Comparison of ENCODE assay signal across 17 cellular contexts in genomic region chr10:101749033-101749432, GRCh38. TPM values are rescaled to one million over a fixed set of nuclear protein-coding genes. Genes with fewer than 3 reads are reported as not detected.
A peak's percentile ranks its signal among the peaks of the same experiment; 100 is the strongest.
DNase-seq lines count a peak whose midpoint lies in the region; ATAC-seq, FAIRE-seq and TF ChIP-seq lines count a peak whose summit lies in the region.
"Had no signal": no experiment of that assay in that cellular context is flagged by ENCODE, and none has a peak within 500 bp of the region (broad histone marks: within the 10 kb centered on the region; RNA-seq: fewer than 3 reads in every experiment).

No MANE protein-coding gene starts in this region.

- H3K27me3 Mint-ChIP-seq in astrocyte (ENCODE audit: low read depth, unreplicated experiment) (peaks cover 16% of the 10 kb centered on the region), mesothelial cell of epicardium (ENCODE audit: low read depth) (peaks cover 21% of the 10 kb centered on the region)

- DNase-seq in A549 (ENCODE audit: low read depth in 1 of 2, low spot score in 1 of 2) (peak in 1 of 2 experiments; percentile 28), HFF-Myc (ENCODE audit: extremely low read depth, low read depth) (no peak), astrocyte (ENCODE audit: low read depth) (no peak), iPS-NIHi7 (ENCODE audit: extremely low spot score) (peak; percentile 87), T-helper 9 cell (no peak), inferior parietal cortex (ENCODE audit: extremely low spot score) (no peak), mesothelial cell of epicardium (ENCODE audit: low spot score in 2 of 2, unreplicated experiment in 2 of 2) (no peak), Right ventricle myocardium superior (no peak)
- DNase-seq: activated CD4-positive, alpha-beta T cell treated with anti-CD3 and anti-CD28 coated beads, Interleukin-2, amount 50 U/mL, for 4 hours; NCI-H1092 had no signal

- peaks cover 13% of the 10 kb centered on the region for H3K27me3 ChIP-seq in astrocyte (ENCODE audit: insufficient read depth, low read length)
- H3K27me3 ChIP-seq: adrenal gland had no signal

- H3K79me2 ChIP-seq in astrocyte (ENCODE audit: insufficient read depth, low read length), result no peaks in the 10 kb centered on the region

- H3K4me1 Mint-ChIP-seq in astrocyte (ENCODE audit: low read depth, unreplicated experiment), result peaks cover 8% of the 10 kb centered on the region
- peaks cover 8% of the 10 kb centered on the region for H3K4me1 Mint-ChIP-seq in mesothelial cell of epicardium

- TF ChIP-seq POLR2A in A549 (IDR thresholded peaks at IDR 0.05; ENCODE audit: low read length), result no peak

- H3K9me3 ChIP-seq in A549 (no peaks in the 10 kb centered on the region), astrocyte (ENCODE audit: insufficient read depth, low read depth, low read length) (no peaks in the 10 kb centered on the region)
- H3K9me3 ChIP-seq: adrenal gland, prostate gland had no signal

- H3K4me3 ChIP-seq in A549, result no peak overlapping the region
- H3K4me3 ChIP-seq in HFF-Myc (replicated peaks; ENCODE audit: low read depth, low read length), result no peak overlapping the region
- H3K4me3 ChIP-seq in astrocyte (ENCODE audit: insufficient read depth, low read depth, low read length), result no peak overlapping the region
- H3K4me3 ChIP-seq: adrenal gland, prostate gland had no signal

- no peak overlapping the region for H3K4me2 ChIP-seq in A549
- no peak overlapping the region for H3K4me2 ChIP-seq in astrocyte (ENCODE audit: low read length)

- POLR2A ChIA-PET in A549 (lab: Yijun Ruan, JAX), result no interaction called here

- 52% methylated on average over 5 of the region's 5 CpGs for WGBS in A549 (ENCODE audit: missing lambda C conversion rate)

- TF ChIP-seq CTCF in A549 (IDR thresholded peaks at IDR 0.05), result 0 out of 3 replicates have a peak, but pooled peaks have one; percentile 7
- TF ChIP-seq CTCF in HFF-Myc (IDR thresholded peaks at IDR 0.05; ENCODE audit: low read depth, low read length, missing control alignments), result peak; percentile 18
- TF ChIP-seq CTCF in astrocyte (IDR thresholded peaks at IDR 0.05; ENCODE audit: insufficient read depth, low read depth, low read length), result peak; percentile 5
- no peak for TF ChIP-seq CTCF in mesothelial cell of epicardium (IDR thresholded peaks at IDR 0.05; ENCODE audit: unreplicated experiment)

- H3K27ac ChIP-seq in A549, result no peak overlapping the region
- no peak overlapping the region for H3K27ac ChIP-seq in astrocyte (ENCODE audit: low read depth, low read length)
- H3K27ac ChIP-seq: adrenal gland, prostate gland, RWPE1 had no signal

- no peak overlapping the region for H3K27ac Mint-ChIP-seq in astrocyte (ENCODE audit: unreplicated experiment)
- no peak overlapping the region for H3K27ac Mint-ChIP-seq in mesothelial cell of epicardium

- FAIRE-seq in A549 (lab: Jason Lieb, UNC) (no peak), astrocyte (lab: Jason Lieb, UNC) (no peak)
- FAIRE-seq: D721Med had no signal

- H3K9me3 Mint-ChIP-seq in astrocyte (ENCODE audit: unreplicated experiment) (no peaks in the 10 kb centered on the region), mesothelial cell of epicardium (no peaks in the 10 kb centered on the region)

- no peak overlapping the region for H2AFZ ChIP-seq in astrocyte (ENCODE audit: low read depth, low read length)

- no peak overlapping the region for H3K4me3 Mint-ChIP-seq in astrocyte (ENCODE audit: unreplicated experiment)
- no peak overlapping the region for H3K4me3 Mint-ChIP-seq in mesothelial cell of epicardium

- no peaks in the 10 kb centered on the region for H3K36me3 Mint-ChIP-seq in astrocyte (ENCODE audit: low read depth, unreplicated experiment)
- H3K36me3 Mint-ChIP-seq in mesothelial cell of epicardium, result no peaks in the 10 kb centered on the region

- ATAC-seq in A549 (peak; percentile 24 to 79; a peak in 4 of 6 replicates), Right ventricle myocardium superior (ENCODE audit: poor library complexity) (no peak)

- TF ChIP-seq RAD21 in A549 (conservative IDR thresholded peaks at IDR 0.05 in 1 of 2, IDR thresholded peaks at IDR 0.05 in 1 of 2), result no peak

- CTCF ChIA-PET in A549 (lab: Yijun Ruan, JAX), result interaction anchor here (0.8 to 1.6 kb wide), 4 partner anchors 9 to 535 kb away, joined by 3 to 7 read pairs (median 4); no protein-coding TSS in a partner anchor

- no peak for TF ChIP-seq EP300 in A549 (IDR thresholded peaks at IDR 0.05)

- H3K4me1 ChIP-seq in A549 (no peaks in the 10 kb centered on the region), astrocyte (ENCODE audit: insufficient read depth, low read length) (no peaks in the 10 kb centered on the region)
- H3K4me1 ChIP-seq: adrenal gland, prostate gland had no signal

- H3K36me3 ChIP-seq in astrocyte (ENCODE audit: insufficient read depth, low read length), result no peaks in the 10 kb centered on the region
- H3K36me3 ChIP-seq: adrenal gland, prostate gland had no signal

- intact Hi-C loops in Right ventricle myocardium superior (cut with DNase I), result no loop called here

- H4K20me1 ChIP-seq in astrocyte (ENCODE audit: insufficient read depth, low read length), result no peaks in the 10 kb centered on the region

- no peak overlapping the region for H3K9ac ChIP-seq in astrocyte (ENCODE audit: low read length)

TF ChIP-seq in A549, 52 proteins besides CTCF, POLR2A, EP300 and RAD21:
- TF ChIP-seq GATA3 (IDR thresholded peaks at IDR 0.05; ENCODE audit: borderline replicate concordance) (no peak), MAZ (IDR thresholded peaks at IDR 0.05; ENCODE audit: borderline replicate concordance, low read depth, low read length) (no peak), SMC3 (IDR thresholded peaks at IDR 0.05) (no peak), FOSB (CRISPR knock-in tag; IDR thresholded peaks at IDR 0.05) (no peak), E2F6 (IDR thresholded peaks at IDR 0.05; ENCODE audit: borderline replicate concordance, low read depth) (no peak), KDM5A (IDR thresholded peaks at IDR 0.05) (no peak), RCOR1 (IDR thresholded peaks at IDR 0.05; ENCODE audit: low read depth, low read length) (no peak), MAFK (IDR thresholded peaks at IDR 0.05; ENCODE audit: partially characterized antibody) (no peak), MYC (IDR thresholded peaks at IDR 0.05; ENCODE audit: borderline replicate concordance, low read length) (no peak)

RNA-seq across cellular contexts. Expression of gene FGF8, which starts 26.9 kb away (rescaled TPM):
- polyA plus RNA-seq in A549 (2011; rRNA removed) (0.12 TPM in 1 of 2 replicates, not detected in the other), A549 (2017; fragmentation: RNase III; extraction: RNeasy Plus Mini Kit Qiagen cat#74134 plus additional on column Dnase treatment) (not detected in 3 replicates)
- 0.08 and 0.16 TPM in 2 replicates for polyA plus RNA-seq in A549 (2012; cell fraction: cytosol; rRNA removed)
- 0.67 and 0.77 TPM in 2 replicates for polyA plus RNA-seq in A549 (2012; cell fraction: nucleus; rRNA removed)
- polyA minus RNA-seq in A549 (2011; rRNA and poly(A)+ RNA removed), result not detected in 2 replicates
- total RNA-seq in astrocyte (0.61 TPM in 1 of 2 replicates, not detected in the other), mesothelial cell of epicardium (not detected in 3 replicates), Right ventricle myocardium superior (not detected)
- total RNA-seq: adrenal gland; mucosa of gallbladder; T-helper 2 cell treated with Interferon-gamma antibody and Interleukin-4, amounts not matched to agents 100 ng/mL and 5 ng/mL, for 36 hours; temporal lobe had no signal
- polyA plus RNA-seq: adrenal gland had no signal

RNA-seq across cellular contexts. Expression of gene NPM3, which starts 34.2 kb away (rescaled TPM):
- 41.5 and 45.0 TPM in 2 replicates for polyA plus RNA-seq in A549 (2011; rRNA removed)
- polyA plus RNA-seq in A549 (2012; cell fraction: cytosol; rRNA removed), result 160 and 182 TPM in 2 replicates
- polyA plus RNA-seq in A549 (2012; cell fraction: nucleus; rRNA removed), result 131 and 168 TPM in 2 replicates
- 96.3 to 101 TPM (median 99.1 TPM) in 3 replicates for polyA plus RNA-seq in A549 (2017; fragmentation: RNase III; extraction: RNeasy Plus Mini Kit Qiagen cat#74134 plus additional on column Dnase treatment)
- 55.0 and 61.2 TPM in 2 replicates for polyA minus RNA-seq in A549 (2011; rRNA and poly(A)+ RNA removed)
- 36.5 and 40.7 TPM in 2 replicates for total RNA-seq in astrocyte
- 42.4 to 45.6 TPM (median 45.2 TPM) in 3 replicates for total RNA-seq in mesothelial cell of epicardium
- total RNA-seq in Right ventricle myocardium superior, result 5.8 TPM

RNA-seq across cellular contexts. Expression of gene FBXW4, which starts 54.1 kb away (rescaled TPM):
- polyA plus RNA-seq in A549 (2011; rRNA removed), result 37.5 and 41.1 TPM in 2 replicates
- polyA plus RNA-seq in A549 (2012; cell fraction: cytosol; rRNA removed), result 24.4 and 28.5 TPM in 2 replicates
- polyA plus RNA-seq in A549 (2012; cell fraction: nucleus; rRNA removed), result 39.2 and 39.9 TPM in 2 replicates
- polyA plus RNA-seq in A549 (2017; fragmentation: RNase III; extraction: RNeasy Plus Mini Kit Qiagen cat#74134 plus additional on column Dnase treatment), result 16.9 to 28.2 TPM (median 24.0 TPM) in 3 replicates
- polyA minus RNA-seq in A549 (2011; rRNA and poly(A)+ RNA removed), result 99.6 and 124 TPM in 2 replicates
- 21.9 and 24.1 TPM in 2 replicates for total RNA-seq in astrocyte
- 63.2 to 65.9 TPM (median 65.6 TPM) in 3 replicates for total RNA-seq in mesothelial cell of epicardium
- 106 TPM for total RNA-seq in Right ventricle myocardium superior
